11 cellular contexts compared by ENCODE assay signal in the genomic region with DNA sequence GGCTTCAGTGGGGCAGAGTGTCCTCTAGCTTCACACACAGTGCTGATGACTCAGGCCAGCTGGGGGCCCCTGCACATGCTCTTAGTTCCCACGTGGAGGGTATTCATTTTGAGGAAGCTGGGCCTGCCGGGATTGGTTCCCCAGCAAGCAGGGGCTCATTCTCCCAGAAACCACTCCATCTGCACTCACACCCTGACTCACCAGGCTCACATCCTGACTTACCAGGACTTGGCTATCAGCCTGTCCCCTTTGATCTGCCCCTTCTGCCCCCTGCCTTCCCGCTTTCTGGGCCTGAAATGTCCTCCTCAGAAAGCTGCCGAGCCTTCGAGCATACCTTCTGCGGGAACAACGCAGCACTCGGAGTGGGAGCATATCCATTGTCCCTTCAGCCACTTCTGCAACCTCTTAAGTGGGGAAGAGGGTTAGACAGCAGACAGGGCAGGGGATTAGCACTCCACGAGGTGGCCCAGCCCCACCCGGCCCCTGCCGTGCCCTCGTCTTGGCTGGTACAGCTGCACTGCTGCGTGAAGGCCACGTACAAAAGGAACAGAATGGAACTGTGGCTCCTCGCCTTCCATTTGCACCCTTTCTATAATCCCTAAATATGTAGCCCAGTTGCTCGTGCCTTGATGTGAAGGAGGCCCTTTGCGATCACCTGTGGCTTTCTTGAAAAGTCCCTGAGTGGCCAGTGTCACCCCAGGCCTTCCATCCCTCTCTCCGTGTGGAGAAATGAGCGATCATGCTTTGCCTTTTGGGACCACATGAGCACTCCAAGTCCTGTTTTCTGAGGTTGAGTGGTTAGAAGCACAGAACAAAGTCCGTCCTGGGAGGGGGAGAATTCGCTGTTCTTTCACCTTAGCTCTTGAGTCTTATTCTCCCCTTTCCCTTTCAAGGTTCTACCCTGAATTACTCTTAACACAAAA. TPM values are rescaled to one million over a fixed set of nuclear protein-coding genes. Genes with fewer than 3 reads are reported as not detected.
DNase-seq lines count a peak whose midpoint lies in the region; ATAC-seq, FAIRE-seq and TF ChIP-seq lines count a peak whose summit lies in the region.
"Had no signal": no experiment of that assay in that cellular context is flagged by ENCODE, and none has a peak within 500 bp of the region (broad histone marks: within the 10 kb centered on the region; RNA-seq: fewer than 3 reads in every experiment).

No MANE protein-coding gene starts in this region.

- H3K4me1 ChIP-seq in gastroesophageal sphincter, result peaks cover 4 to 53% (median 30%) of the 10 kb centered on the region in 3 donors
- H3K4me1 ChIP-seq in smooth muscle cell (ENCODE audit: low read depth), result peaks cover 10% of the 10 kb centered on the region

- H3K27me3 ChIP-seq in gastroesophageal sphincter (no peaks in the 10 kb centered on the region), smooth muscle cell (ENCODE audit: low read depth) (no peaks in the 10 kb centered on the region)

- 76 to 86% methylated on average over 5 to 9 of the region's 21 CpGs for WGBS in gastroesophageal sphincter (ENCODE audit: low coverage in 1 of 2), 2 donors
- WGBS in smooth muscle cell (ENCODE audit: low lambda C conversion rate), result 62% methylated on average over 21 of the region's 21 CpGs

- H4K20me1 ChIP-seq in smooth muscle cell (ENCODE audit: low read depth), result no peaks in the 10 kb centered on the region

- H3K4me3 ChIP-seq in gastroesophageal sphincter (no peak overlapping the region), smooth muscle cell (no peak overlapping the region)

- ATAC-seq in SK-N-SH treated with all-trans-retinoic acid at 6 μM for 48 hours (peak; percentile 4; the same call in 1 of the 3 replicates), gastroesophageal sphincter (no peak)
- no peak for ATAC-seq in activated CD8-positive, alpha-beta memory T cell treated with anti-CD3 and anti-CD28 coated beads, Interleukin-2, amount 10 ng/mL, durations not matched to agents 7 days and 5 days

- H3K36me3 ChIP-seq in gastroesophageal sphincter (peaks cover 0 to 38% of the 10 kb centered on the region in 2 donors), smooth muscle cell (ENCODE audit: low read depth) (no peaks in the 10 kb centered on the region)

- no peak for FAIRE-seq in HTR-8/SVneo (lab: Jason Lieb, UNC)
- FAIRE-seq: GM12891 had no signal

- no peak for DNase-seq in HFFc6
- DNase-seq in smooth muscle cell (lab: John Stamatoyannopoulos, UW; ENCODE audit: unreplicated experiment), result no peak
- DNase-seq in activated CD8-positive, alpha-beta memory T cell treated with anti-CD3 and anti-CD28 coated beads, Interleukin-2, amount 10 ng/mL, durations not matched to agents 7 days and 5 days, result no peak
- no peak for DNase-seq in globus pallidus (ENCODE audit: low spot score)
- no peak for DNase-seq in SW480 (ENCODE audit: low spot score)
- DNase-seq in HTR-8/SVneo (ENCODE audit: insufficient read length, low spot score), result no peak
- DNase-seq: amniotic stem cell had no signal

- no peak overlapping the region for H3K4me3 Mint-ChIP-seq in HFFc6
- H3K4me3 Mint-ChIP-seq in activated CD8-positive, alpha-beta memory T cell treated with anti-CD3 and anti-CD28 coated beads, Interleukin-2, amount 10 ng/mL, durations not matched to agents 7 days and 5 days, result no peak overlapping the region
- H3K4me3 Mint-ChIP-seq: memory B cell had no signal

- peak overlapping the region; percentile 88 for H3K27ac Mint-ChIP-seq in HFFc6
- no peak overlapping the region for H3K27ac Mint-ChIP-seq in activated CD8-positive, alpha-beta memory T cell treated with anti-CD3 and anti-CD28 coated beads, Interleukin-2, amount 10 ng/mL, durations not matched to agents 7 days and 5 days
- H3K27ac Mint-ChIP-seq: memory B cell had no signal

- H3K27ac ChIP-seq in gastroesophageal sphincter (peak overlapping the region in 3 of 4 donors; percentile 73 to 79 (median 76)), smooth muscle cell (ENCODE audit: low read depth) (peak overlapping the region; percentile 99)

- H3K9me3 Mint-ChIP-seq in HFFc6, result no peaks in the 10 kb centered on the region
- H3K9me3 Mint-ChIP-seq in activated CD8-positive, alpha-beta memory T cell treated with anti-CD3 and anti-CD28 coated beads, Interleukin-2, amount 10 ng/mL, durations not matched to agents 7 days and 5 days (ENCODE audit: low read depth), result no peaks in the 10 kb centered on the region
- H3K9me3 Mint-ChIP-seq: memory B cell had no signal

- no peak for TF ChIP-seq POLR2A in gastroesophageal sphincter (IDR thresholded peaks at IDR 0.05)

- no peaks in the 10 kb centered on the region for H3K79me2 ChIP-seq in smooth muscle cell (ENCODE audit: low read depth)

- peaks cover 8% of the 10 kb centered on the region for H3F3A ChIP-seq in smooth muscle cell (ENCODE audit: low read depth)

- CTCF ChIA-PET in activated CD8-positive, alpha-beta memory T cell treated with anti-CD3 and anti-CD28 coated beads, Interleukin-2, amount 10 ng/mL, durations not matched to agents 7 days and 5 days (lab: Charles Lee), result no interaction called here

- no peaks in the 10 kb centered on the region for H3K9me3 ChIP-seq in gastroesophageal sphincter
- H3K9me3 ChIP-seq in smooth muscle cell (replicated peaks; ENCODE audit: low read depth), result no peaks in the 10 kb centered on the region

- H3K27me3 Mint-ChIP-seq in HFFc6 (ENCODE audit: insufficient read depth), result peaks cover 10% of the 10 kb centered on the region; the same call in 1 of the 2 replicates
- H3K27me3 Mint-ChIP-seq in activated CD8-positive, alpha-beta memory T cell treated with anti-CD3 and anti-CD28 coated beads, Interleukin-2, amount 10 ng/mL, durations not matched to agents 7 days and 5 days, result no peaks in the 10 kb centered on the region
- H3K27me3 Mint-ChIP-seq: memory B cell had no signal

- H2AFZ ChIP-seq in smooth muscle cell (ENCODE audit: low read depth), result no peak overlapping the region

- H3K4me2 ChIP-seq in smooth muscle cell, result peak overlapping the region; percentile 70

- TF ChIP-seq EP300 in gastroesophageal sphincter (IDR thresholded peaks at IDR 0.05), result no peak

- peak overlapping the region; percentile 89 for H3K9ac ChIP-seq in smooth muscle cell (ENCODE audit: low read depth)

- no peak for TF ChIP-seq CTCF in HFFc6 (IDR thresholded peaks at IDR 0.05)
- TF ChIP-seq CTCF in gastroesophageal sphincter (IDR thresholded peaks at IDR 0.05), result no peak
- no peak for TF ChIP-seq CTCF in smooth muscle cell (IDR thresholded peaks at IDR 0.05; ENCODE audit: borderline replicate concordance, insufficient read depth, poor library complexity, severe bottlenecking)

- H3K36me3 Mint-ChIP-seq in HFFc6 (ENCODE audit: low read depth), result peaks cover 8% of the 10 kb centered on the region
- peaks cover 1% of the 10 kb centered on the region for H3K36me3 Mint-ChIP-seq in activated CD8-positive, alpha-beta memory T cell treated with anti-CD3 and anti-CD28 coated beads, Interleukin-2, amount 10 ng/mL, durations not matched to agents 7 days and 5 days

- peaks cover 43% of the 10 kb centered on the region for H3K4me1 Mint-ChIP-seq in HFFc6 (ENCODE audit: low read depth)
- no peaks in the 10 kb centered on the region for H3K4me1 Mint-ChIP-seq in activated CD8-positive, alpha-beta memory T cell treated with anti-CD3 and anti-CD28 coated beads, Interleukin-2, amount 10 ng/mL, durations not matched to agents 7 days and 5 days

TF ChIP-seq in SK-N-SH treated with all-trans-retinoic acid at 6 μM for 48 hours, 23 proteins besides CTCF, POLR2A, EP300 and RAD21 (continues in another document):
- no peak for TF ChIP-seq OSR1 (CRISPR knock-in tag; IDR thresholded peaks at IDR 0.05)
- TF ChIP-seq ZNF565 (CRISPR knock-in tag; conservative IDR thresholded peaks at IDR 0.05; ENCODE audit: low read depth), result no peak
- TF ChIP-seq, protein P1, sequence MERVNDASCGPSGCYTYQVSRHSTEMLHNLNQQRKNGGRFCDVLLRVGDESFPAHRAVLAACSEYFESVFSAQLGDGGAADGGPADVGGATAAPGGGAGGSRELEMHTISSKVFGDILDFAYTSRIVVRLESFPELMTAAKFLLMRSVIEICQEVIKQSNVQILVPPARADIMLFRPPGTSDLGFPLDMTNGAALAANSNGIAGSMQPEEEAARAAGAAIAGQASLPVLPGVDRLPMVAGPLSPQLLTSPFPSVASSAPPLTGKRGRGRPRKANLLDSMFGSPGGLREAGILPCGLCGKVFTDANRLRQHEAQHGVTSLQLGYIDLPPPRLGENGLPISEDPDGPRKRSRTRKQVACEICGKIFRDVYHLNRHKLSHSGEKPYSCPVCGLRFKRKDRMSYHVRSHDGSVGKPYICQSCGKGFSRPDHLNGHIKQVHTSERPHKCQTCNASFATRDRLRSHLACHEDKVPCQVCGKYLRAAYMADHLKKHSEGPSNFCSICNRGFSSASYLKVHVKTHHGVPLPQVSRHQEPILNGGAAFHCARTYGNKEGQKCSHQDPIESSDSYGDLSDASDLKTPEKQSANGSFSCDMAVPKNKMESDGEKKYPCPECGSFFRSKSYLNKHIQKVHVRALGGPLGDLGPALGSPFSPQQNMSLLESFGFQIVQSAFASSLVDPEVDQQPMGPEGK (CRISPR knock-in tag; IDR thresholded peaks at IDR 0.05; ENCODE audit: borderline replicate concordance), result no peak
- no peak for TF ChIP-seq ZFP30 (CRISPR knock-in tag; IDR thresholded peaks at IDR 0.05)
- TF ChIP-seq ZNF70 (CRISPR knock-in tag; IDR thresholded peaks at IDR 0.05), result no peak
- TF ChIP-seq ESRRG (CRISPR knock-in tag; IDR thresholded peaks at IDR 0.05), result no peak
- no peak for TF ChIP-seq ZC3H10 (CRISPR knock-in tag; IDR thresholded peaks at IDR 0.05)
- TF ChIP-seq SNAI2 (CRISPR knock-in tag; IDR thresholded peaks at IDR 0.05), result no peak
- TF ChIP-seq RARB (CRISPR knock-in tag; IDR thresholded peaks at IDR 0.05), result no peak
- TF ChIP-seq GLIS3 (CRISPR knock-in tag; IDR thresholded peaks at IDR 0.05), result no peak
- no peak for TF ChIP-seq ARNTL (CRISPR knock-in tag; IDR thresholded peaks at IDR 0.05; ENCODE audit: borderline replicate concordance, low read depth)

RNA-seq across cellular contexts. Expression of a gene that starts 26.1 kb away (rescaled TPM):
- total RNA-seq in HFFc6 (2021; fragmentation: NEBNext Ultra II Directional; extraction: Animal tissue kit (Norgen Biotek cat#: 25700)), result 10 to 100 TPM; 19.0 to 33.3 (median 20.6) TPM
- total RNA-seq in gastroesophageal sphincter, result 10 to 100 TPM; 24.0 to 47.0 (median 37.3) TPM
- total RNA-seq in smooth muscle cell, result 12.1 and 12.9 TPM in 2 replicates
- 29.2 and 29.6 TPM in 2 replicates for polyA plus RNA-seq in smooth muscle cell
- total RNA-seq in activated CD8-positive, alpha-beta memory T cell treated with anti-CD3 and anti-CD28 coated beads, Interleukin-2, amount 10 ng/mL, durations not matched to agents 7 days and 5 days, result 10 to 100 TPM; 21.4 to 23.3 TPM
